ENCODE assay signal across 14 cellular contexts in genomic region chr5:155564541-155564940, GRCh38.
DNase-seq lines count a peak whose midpoint lies in the region; ATAC-seq, FAIRE-seq and TF ChIP-seq lines count a peak whose summit lies in the region.
"Had no signal": no experiment of that assay in that cellular context is flagged by ENCODE, and none has a peak within 500 bp of the region (broad histone marks: within the 10 kb centered on the region; RNA-seq: fewer than 3 reads in every experiment).

No MANE protein-coding gene starts in this region.

- H3K4me1 ChIP-seq in HepG2 (ENCODE audit: insufficient read depth, low read length): no peaks in the 10 kb centered on the region
- H3K4me1 ChIP-seq in right lobe of liver: no peaks in the 10 kb centered on the region
- no peaks in the 10 kb centered on the region for H3K4me1 ChIP-seq in SJCRH30
- H3K4me1 ChIP-seq: BLaER1 treated with 17β-estradiol and CSF1 and Interleukin-3, amounts not matched to agents 10 nM and 100 nM had no signal

- CTCF ChIA-PET in HepG2 (lab: Yijun Ruan, JAX; ENCODE audit: low intra/inter-chr PET ratio, low total read pairs): no interaction called here

- intact Hi-C loops in HepG2 (cut with micrococcal nuclease; ENCODE audit: unreplicated experiment) (no loop called here), right lobe of liver (cut with DNase I) (no loop called here)

- BruUV-seq in HepG2 (replicated peaks; lab: Mats Ljungman, UMichigan): no TSS peak

- no peak for DNase-seq in HepG2 (ENCODE audit: low spot score)
- DNase-seq in right lobe of liver: no peak
- DNase-seq in NCI-H2029 treated with DMSO at 0.1 percent for 48 hours (lab: John Stamatoyannopoulos, UW): peak; percentile 64
- DNase-seq in RPMI7951 (ENCODE audit: low read depth): peak; percentile 14
- DNase-seq in SJCRH30: no peak
- no peak for DNase-seq in midbrain (lab: John Stamatoyannopoulos, UW)
- DNase-seq: 8988T; ACHN; Calu3; CD4-positive, CD25-positive, alpha-beta regulatory T cell; DMS 273 treated with DMSO at 0.1 percent for 48 hours had no signal

- H2AFZ ChIP-seq in HepG2 (ENCODE audit: low read length): no peak overlapping the region

- no peaks in the 10 kb centered on the region for H3K36me3 ChIP-seq in HepG2 (replicated peaks in 1 of 2; ENCODE audit: control insufficient read depth in 1 of 2, insufficient read depth in 2 of 2, low read length in 2 of 2)
- H3K36me3 ChIP-seq in right lobe of liver: no peaks in the 10 kb centered on the region
- H3K36me3 ChIP-seq in SJCRH30: no peaks in the 10 kb centered on the region
- H3K36me3 ChIP-seq: BLaER1 treated with 17β-estradiol and CSF1 and Interleukin-3, amounts not matched to agents 10 nM and 100 nM had no signal

- H3K4me2 ChIP-seq in HepG2 (ENCODE audit: low read depth, low read length): no peak overlapping the region; the same call in 1 of the 2 replicates
- H3K4me2 ChIP-seq: BLaER1 treated with 17β-estradiol and CSF1 and Interleukin-3, amounts not matched to agents 10 nM and 100 nM had no signal

- H4K20me1 ChIP-seq in HepG2 (ENCODE audit: insufficient read depth, low read length): no peaks in the 10 kb centered on the region
- H4K20me1 ChIP-seq: BLaER1 treated with 17β-estradiol and CSF1 and Interleukin-3, amounts not matched to agents 10 nM and 100 nM had no signal

- FAIRE-seq in HepG2 (lab: Jason Lieb, UNC): no peak
- FAIRE-seq: HTR-8/SVneo had no signal

- POLR2A ChIA-PET in HepG2 (lab: Yijun Ruan, JAX): no interaction called here

- H3K27me3 ChIP-seq in HepG2 (ENCODE audit: control insufficient read depth in 1 of 2, insufficient read depth in 2 of 2, low read length in 2 of 2) (no peaks in the 10 kb centered on the region), right lobe of liver (no peaks in the 10 kb centered on the region), SJCRH30 (no peaks in the 10 kb centered on the region)
- H3K27me3 ChIP-seq: BLaER1 treated with 17β-estradiol and CSF1 and Interleukin-3, amounts not matched to agents 10 nM and 100 nM had no signal

- H3K79me2 ChIP-seq in HepG2 (ENCODE audit: insufficient read depth, low read length): no peaks in the 10 kb centered on the region

- ATAC-seq in HepG2: peak; percentile 31; the same call in 1 of the 3 replicates
- ATAC-seq in right lobe of liver: no peak
- no peak for ATAC-seq in HG02973 (IDR thresholded peaks at IDR 0.05; ENCODE audit: unreplicated experiment)

- H3K4me3 ChIP-seq in HepG2 (replicated peaks in 1 of 3; ENCODE audit: insufficient read depth in 1 of 3, low read depth in 2 of 3, low read length in 3 of 3): no peak overlapping the region
- no peak overlapping the region for H3K4me3 ChIP-seq in right lobe of liver
- no peak overlapping the region for H3K4me3 ChIP-seq in SJCRH30
- H3K4me3 ChIP-seq: BLaER1 treated with 17β-estradiol and CSF1 and Interleukin-3, amounts not matched to agents 10 nM and 100 nM had no signal

- WGBS in HepG2 (ENCODE audit: low lambda C conversion rate): 43% methylated on average over 12 of the region's 12 CpGs
- 90% methylated on average over 2 of the region's 12 CpGs for WGBS in right lobe of liver (ENCODE audit: insufficient coverage, low coverage, low lambda C conversion rate, missing lambda C conversion rate)

- H3K9me3 ChIP-seq in HepG2 (ENCODE audit: low read length) (peaks cover 6% of the 10 kb centered on the region; the same call in 1 of the 2 replicates), right lobe of liver (no peaks in the 10 kb centered on the region), SJCRH30 (replicated peaks) (no peaks in the 10 kb centered on the region)

- H3K27ac ChIP-seq in HepG2 (ENCODE audit: extremely low read length, insufficient read depth, low read length) (no peak overlapping the region), right lobe of liver (no peak overlapping the region), SJCRH30 (no peak overlapping the region)
- H3K27ac ChIP-seq: BLaER1 treated with 17β-estradiol and CSF1 and Interleukin-3, amounts not matched to agents 10 nM and 100 nM had no signal

- in situ Hi-C loops in HepG2 (cut with HindIII; ENCODE audit: extremely low pct_ligation_motif_present, low pct_unique_long_range_greater_than_20kb): no loop called here

- TF ChIP-seq RAD21 in HepG2 (CRISPR knock-in tag; IDR thresholded peaks at IDR 0.05): no peak

- TF ChIP-seq CTCF in HepG2 (CRISPR knock-in tag; IDR thresholded peaks at IDR 0.05) (no peak), right lobe of liver (IDR thresholded peaks at IDR 0.05) (no peak)

- no peak for TF ChIP-seq POLR2A in HepG2 (IDR thresholded peaks at IDR 0.05; ENCODE audit: insufficient read depth in 1 of 2, low read depth in 2 of 2, low read length in 2 of 2)
- no peak for TF ChIP-seq POLR2A in right lobe of liver (IDR thresholded peaks at IDR 0.05)

- H3K9ac ChIP-seq in HepG2 (ENCODE audit: insufficient read depth, low read depth, low read length): no peak overlapping the region
- H3K9ac ChIP-seq: BLaER1 treated with 17β-estradiol and CSF1 and Interleukin-3, amounts not matched to agents 10 nM and 100 nM had no signal

- no peak for TF ChIP-seq EP300 in HepG2 (IDR thresholded peaks at IDR 0.05; ENCODE audit: low read depth in 2 of 2, low read length in 2 of 2)
- no peak for TF ChIP-seq EP300 in HepG2 (CRISPR knock-in tag; IDR thresholded peaks at IDR 0.05; ENCODE audit: borderline replicate concordance)

TF ChIP-seq in HepG2, 621 proteins besides CTCF, POLR2A, EP300 and RAD21:
- peak; percentile 52; the same call in 1 of the 2 replicates for TF ChIP-seq NFE2L2 (IDR thresholded peaks at IDR 0.05; ENCODE audit: low read length)
- TF ChIP-seq SNAPC2 (CRISPR knock-in tag; IDR thresholded peaks at IDR 0.05): no peak
- TF ChIP-seq, protein P1, sequence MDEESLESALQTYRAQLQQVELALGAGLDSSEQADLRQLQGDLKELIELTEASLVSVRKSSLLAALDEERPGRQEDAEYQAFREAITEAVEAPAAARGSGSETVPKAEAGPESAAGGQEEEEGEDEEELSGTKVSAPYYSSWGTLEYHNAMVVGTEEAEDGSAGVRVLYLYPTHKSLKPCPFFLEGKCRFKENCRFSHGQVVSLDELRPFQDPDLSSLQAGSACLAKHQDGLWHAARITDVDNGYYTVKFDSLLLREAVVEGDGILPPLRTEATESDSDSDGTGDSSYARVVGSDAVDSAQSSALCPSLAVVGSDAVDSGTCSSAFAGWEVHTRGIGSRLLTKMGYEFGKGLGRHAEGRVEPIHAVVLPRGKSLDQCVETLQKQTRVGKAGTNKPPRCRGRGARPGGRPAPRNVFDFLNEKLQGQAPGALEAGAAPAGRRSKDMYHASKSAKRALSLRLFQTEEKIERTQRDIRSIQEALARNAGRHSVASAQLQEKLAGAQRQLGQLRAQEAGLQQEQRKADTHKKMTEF (CRISPR knock-in tag; IDR thresholded peaks at IDR 0.05): no peak

Comparison
In these comparisons a context has a peak if more than half of its experiments do, and no peak if none do; other contexts are left out.
1. DNase-seq: peak in NCI-H2029 treated with DMSO at 0.1 percent for 48 hours (single experiment) and RPMI7951 (single experiment); none in HepG2 (single experiment), right lobe of liver (0 of 3), SJCRH30 (0 of 2) and midbrain (single experiment).